ENCODE assay signal across 1 cellular context in genomic region chr6:34836008-34836407, GRCh38.
TF ChIP-seq lines count a peak whose summit lies in the region.

No MANE protein-coding gene starts in this region.

TF ChIP-seq in K562, 482 proteins besides CTCF, POLR2A, EP300 and RAD21:
- TF ChIP-seq, protein P1, sequence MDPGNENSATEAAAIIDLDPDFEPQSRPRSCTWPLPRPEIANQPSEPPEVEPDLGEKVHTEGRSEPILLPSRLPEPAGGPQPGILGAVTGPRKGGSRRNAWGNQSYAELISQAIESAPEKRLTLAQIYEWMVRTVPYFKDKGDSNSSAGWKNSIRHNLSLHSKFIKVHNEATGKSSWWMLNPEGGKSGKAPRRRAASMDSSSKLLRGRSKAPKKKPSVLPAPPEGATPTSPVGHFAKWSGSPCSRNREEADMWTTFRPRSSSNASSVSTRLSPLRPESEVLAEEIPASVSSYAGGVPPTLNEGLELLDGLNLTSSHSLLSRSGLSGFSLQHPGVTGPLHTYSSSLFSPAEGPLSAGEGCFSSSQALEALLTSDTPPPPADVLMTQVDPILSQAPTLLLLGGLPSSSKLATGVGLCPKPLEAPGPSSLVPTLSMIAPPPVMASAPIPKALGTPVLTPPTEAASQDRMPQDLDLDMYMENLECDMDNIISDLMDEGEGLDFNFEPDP (CRISPR knock-in tag; IDR thresholded peaks at IDR 0.05), result no peak
- TF ChIP-seq TBP (optimal IDR thresholded peaks at IDR 0.05; ENCODE audit: low read depth, low read length) (no peak), ZNF778 (CRISPR knock-in tag; IDR thresholded peaks at IDR 0.05) (no peak), BRCA1 (IDR thresholded peaks at IDR 0.05) (no peak), BRCA1 (CRISPR knock-in tag; IDR thresholded peaks at IDR 0.05) (no peak), ATF2 (CRISPR knock-in tag; IDR thresholded peaks at IDR 0.05) (no peak), RUNX1 (IDR thresholded peaks at IDR 0.05; ENCODE audit: low read depth) (no peak), SPI1 (IDR thresholded peaks at IDR 0.05; ENCODE audit: borderline replicate concordance, low read depth, low read length) (peak; percentile 45), PURB (CRISPR knock-in tag; IDR thresholded peaks at IDR 0.05; ENCODE audit: low read depth) (no peak), DNMT1 (IDR thresholded peaks at IDR 0.05) (no peak), ZNF407 (IDR thresholded peaks at IDR 0.05; ENCODE audit: low read depth) (no peak), NRF1 (conservative IDR thresholded peaks at IDR 0.05 in 1 of 2, IDR thresholded peaks at IDR 0.05 in 1 of 2) (no peak), ARID3B (CRISPR knock-in tag; IDR thresholded peaks at IDR 0.05; ENCODE audit: borderline replicate concordance) (no peak), TEAD4 (IDR thresholded peaks at IDR 0.05; ENCODE audit: low read length) (no peak), TEAD4 (CRISPR knock-in tag; IDR thresholded peaks at IDR 0.05; ENCODE audit: borderline replicate concordance) (peak; percentile 62; the same call in 1 of the 2 replicates), LCOR (CRISPR knock-in tag; IDR thresholded peaks at IDR 0.05) (no peak), HES1 (IDR thresholded peaks at IDR 0.05; ENCODE audit: low read depth) (no peak), TOE1 (IDR thresholded peaks at IDR 0.05; ENCODE audit: borderline replicate concordance) (no peak), TOE1 (CRISPR knock-in tag; IDR thresholded peaks at IDR 0.05; ENCODE audit: borderline replicate concordance, low read depth) (0 out of 2 replicates have a peak, but pooled peaks have one; percentile 40), RB1 (IDR thresholded peaks at IDR 0.05; ENCODE audit: low read depth) (no peak), ZNF584 (CRISPR knock-in tag; IDR thresholded peaks at IDR 0.05; ENCODE audit: low read depth) (no peak), MECOM (CRISPR knock-in tag; IDR thresholded peaks at IDR 0.05) (no peak)
- TF ChIP-seq, protein P2, sequence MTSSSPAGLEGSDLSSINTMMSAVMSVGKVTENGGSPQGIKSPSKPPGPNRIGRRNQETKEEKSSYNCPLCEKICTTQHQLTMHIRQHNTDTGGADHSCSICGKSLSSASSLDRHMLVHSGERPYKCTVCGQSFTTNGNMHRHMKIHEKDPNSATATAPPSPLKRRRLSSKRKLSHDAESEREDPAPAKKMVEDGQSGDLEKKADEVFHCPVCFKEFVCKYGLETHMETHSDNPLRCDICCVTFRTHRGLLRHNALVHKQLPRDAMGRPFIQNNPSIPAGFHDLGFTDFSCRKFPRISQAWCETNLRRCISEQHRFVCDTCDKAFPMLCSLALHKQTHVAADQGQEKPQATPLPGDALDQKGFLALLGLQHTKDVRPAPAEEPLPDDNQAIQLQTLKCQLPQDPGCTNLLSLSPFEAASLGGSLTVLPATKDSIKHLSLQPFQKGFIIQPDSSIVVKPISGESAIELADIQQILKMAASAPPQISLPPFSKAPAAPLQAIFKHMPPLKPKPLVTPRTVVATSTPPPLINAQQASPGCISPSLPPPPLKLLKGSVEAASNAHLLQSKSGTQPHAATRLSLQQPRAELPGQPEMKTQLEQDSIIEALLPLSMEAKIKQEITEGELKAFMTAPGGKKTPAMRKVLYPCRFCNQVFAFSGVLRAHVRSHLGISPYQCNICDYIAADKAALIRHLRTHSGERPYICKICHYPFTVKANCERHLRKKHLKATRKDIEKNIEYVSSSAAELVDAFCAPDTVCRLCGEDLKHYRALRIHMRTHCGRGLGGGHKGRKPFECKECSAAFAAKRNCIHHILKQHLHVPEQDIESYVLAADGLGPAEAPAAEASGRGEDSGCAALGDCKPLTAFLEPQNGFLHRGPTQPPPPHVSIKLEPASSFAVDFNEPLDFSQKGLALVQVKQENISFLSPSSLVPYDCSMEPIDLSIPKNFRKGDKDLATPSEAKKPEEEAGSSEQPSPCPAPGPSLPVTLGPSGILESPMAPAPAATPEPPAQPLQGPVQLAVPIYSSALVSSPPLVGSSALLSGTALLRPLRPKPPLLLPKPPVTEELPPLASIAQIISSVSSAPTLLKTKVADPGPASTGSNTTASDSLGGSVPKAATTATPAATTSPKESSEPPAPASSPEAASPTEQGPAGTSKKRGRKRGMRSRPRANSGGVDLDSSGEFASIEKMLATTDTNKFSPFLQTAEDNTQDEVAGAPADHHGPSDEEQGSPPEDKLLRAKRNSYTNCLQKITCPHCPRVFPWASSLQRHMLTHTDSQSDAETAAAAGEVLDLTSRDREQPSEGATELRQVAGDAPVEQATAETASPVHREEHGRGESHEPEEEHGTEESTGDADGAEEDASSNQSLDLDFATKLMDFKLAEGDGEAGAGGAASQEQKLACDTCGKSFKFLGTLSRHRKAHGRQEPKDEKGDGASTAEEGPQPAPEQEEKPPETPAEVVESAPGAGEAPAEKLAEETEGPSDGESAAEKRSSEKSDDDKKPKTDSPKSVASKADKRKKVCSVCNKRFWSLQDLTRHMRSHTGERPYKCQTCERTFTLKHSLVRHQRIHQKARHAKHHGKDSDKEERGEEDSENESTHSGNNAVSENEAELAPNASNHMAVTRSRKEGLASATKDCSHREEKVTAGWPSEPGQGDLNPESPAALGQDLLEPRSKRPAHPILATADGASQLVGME (CRISPR knock-in tag; IDR thresholded peaks at IDR 0.05), result no peak
- TF ChIP-seq, protein P3, sequence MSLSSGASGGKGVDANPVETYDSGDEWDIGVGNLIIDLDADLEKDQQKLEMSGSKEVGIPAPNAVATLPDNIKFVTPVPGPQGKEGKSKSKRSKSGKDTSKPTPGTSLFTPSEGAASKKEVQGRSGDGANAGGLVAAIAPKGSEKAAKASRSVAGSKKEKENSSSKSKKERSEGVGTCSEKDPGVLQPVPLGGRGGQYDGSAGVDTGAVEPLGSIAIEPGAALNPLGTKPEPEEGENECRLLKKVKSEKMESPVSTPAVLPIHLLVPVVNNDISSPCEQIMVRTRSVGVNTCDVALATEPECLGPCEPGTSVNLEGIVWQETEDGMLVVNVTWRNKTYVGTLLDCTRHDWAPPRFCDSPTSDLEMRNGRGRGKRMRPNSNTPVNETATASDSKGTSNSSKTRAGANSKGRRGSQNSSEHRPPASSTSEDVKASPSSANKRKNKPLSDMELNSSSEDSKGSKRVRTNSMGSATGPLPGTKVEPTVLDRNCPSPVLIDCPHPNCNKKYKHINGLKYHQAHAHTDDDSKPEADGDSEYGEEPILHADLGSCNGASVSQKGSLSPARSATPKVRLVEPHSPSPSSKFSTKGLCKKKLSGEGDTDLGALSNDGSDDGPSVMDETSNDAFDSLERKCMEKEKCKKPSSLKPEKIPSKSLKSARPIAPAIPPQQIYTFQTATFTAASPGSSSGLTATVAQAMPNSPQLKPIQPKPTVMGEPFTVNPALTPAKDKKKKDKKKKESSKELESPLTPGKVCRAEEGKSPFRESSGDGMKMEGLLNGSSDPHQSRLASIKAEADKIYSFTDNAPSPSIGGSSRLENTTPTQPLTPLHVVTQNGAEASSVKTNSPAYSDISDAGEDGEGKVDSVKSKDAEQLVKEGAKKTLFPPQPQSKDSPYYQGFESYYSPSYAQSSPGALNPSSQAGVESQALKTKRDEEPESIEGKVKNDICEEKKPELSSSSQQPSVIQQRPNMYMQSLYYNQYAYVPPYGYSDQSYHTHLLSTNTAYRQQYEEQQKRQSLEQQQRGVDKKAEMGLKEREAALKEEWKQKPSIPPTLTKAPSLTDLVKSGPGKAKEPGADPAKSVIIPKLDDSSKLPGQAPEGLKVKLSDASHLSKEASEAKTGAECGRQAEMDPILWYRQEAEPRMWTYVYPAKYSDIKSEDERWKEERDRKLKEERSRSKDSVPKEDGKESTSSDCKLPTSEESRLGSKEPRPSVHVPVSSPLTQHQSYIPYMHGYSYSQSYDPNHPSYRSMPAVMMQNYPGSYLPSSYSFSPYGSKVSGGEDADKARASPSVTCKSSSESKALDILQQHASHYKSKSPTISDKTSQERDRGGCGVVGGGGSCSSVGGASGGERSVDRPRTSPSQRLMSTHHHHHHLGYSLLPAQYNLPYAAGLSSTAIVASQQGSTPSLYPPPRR (CRISPR knock-in tag; IDR thresholded peaks at IDR 0.05; ENCODE audit: borderline replicate concordance), result no peak
TF ChIP-seq in K562: peak in this region for 3.
